Comparison of ENCODE assay signal across 21 cellular contexts in the genomic region with DNA sequence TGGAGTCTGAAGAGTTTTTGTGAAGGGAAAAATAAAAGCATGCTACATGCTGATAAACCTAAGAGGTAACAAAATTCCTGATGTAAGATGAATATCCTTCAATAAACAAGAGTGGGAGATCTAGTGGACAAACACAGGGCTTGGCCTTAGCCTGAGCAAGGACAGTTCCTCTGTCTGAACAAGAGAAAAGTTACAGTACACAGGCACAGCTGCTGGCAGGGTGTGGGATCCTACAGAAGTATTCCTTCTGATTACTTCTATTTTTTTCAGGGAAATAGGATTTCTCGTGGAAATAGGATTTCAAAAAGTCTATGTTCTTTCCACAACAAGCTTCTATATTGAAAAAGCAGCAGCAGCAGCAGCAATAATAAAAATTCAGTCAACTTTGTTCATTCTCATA. TPM values are rescaled to one million over a fixed set of nuclear protein-coding genes. Genes with fewer than 3 reads are reported as not detected.
DNase-seq lines count a peak whose midpoint lies in the region; ATAC-seq, FAIRE-seq and TF ChIP-seq lines count a peak whose summit lies in the region.
"Had no signal": no experiment of that assay in that cellular context is flagged by ENCODE, and none has a peak within 500 bp of the region (broad histone marks: within the 10 kb centered on the region; RNA-seq: fewer than 3 reads in every experiment).

No MANE protein-coding gene starts in this region.

- no peaks in the 10 kb centered on the region for H4K20me1 ChIP-seq in GM23338 (replicated peaks; ENCODE audit: insufficient read depth)
- peaks cover 0 to 3% of the 10 kb centered on the region in 2 experiments for H4K20me1 ChIP-seq in H1 (replicated peaks in 1 of 2; ENCODE audit: control insufficient read depth in 1 of 2, insufficient read depth in 2 of 2, low read length in 2 of 2)
- H4K20me1 ChIP-seq in osteoblast (ENCODE audit: insufficient read depth, low read length): no peaks in the 10 kb centered on the region

- H3K9me3 Mint-ChIP-seq in GM23338: no peaks in the 10 kb centered on the region
- H3K9me3 Mint-ChIP-seq: CD14-positive monocyte had no signal

- no peaks in the 10 kb centered on the region for H3K9me3 ChIP-seq in SK-N-MC (ENCODE audit: low read depth, low read length)
- no peaks in the 10 kb centered on the region for H3K9me3 ChIP-seq in H1 (ENCODE audit: insufficient read depth in 2 of 2, low read depth in 1 of 2, low read length in 1 of 2)
- no peaks in the 10 kb centered on the region for H3K9me3 ChIP-seq in osteoblast (ENCODE audit: low read depth, low read length)
- H3K9me3 ChIP-seq in ovary: no peaks in the 10 kb centered on the region
- H3K9me3 ChIP-seq: A549, Caco-2 had no signal

- H3K27ac ChIP-seq in GM23338 (ENCODE audit: low read depth) (no peak overlapping the region), SK-N-MC (peak overlapping the region; percentile 79; the same call in 1 of the 2 replicates), H1 (ENCODE audit: low read depth, low read length) (no peak overlapping the region), osteoblast (ENCODE audit: low read depth, low read length) (peak overlapping the region; percentile 6), ovary (no peak overlapping the region)
- H3K27ac ChIP-seq: A549 had no signal

- H3K18ac ChIP-seq in H1 (ENCODE audit: extremely low read depth, low read length): no peak overlapping the region

- no peak for TF ChIP-seq RAD21 in H1 (IDR thresholded peaks at IDR 0.05 in 1 of 2, conservative IDR thresholded peaks at IDR 0.05 in 1 of 2; ENCODE audit: low read depth in 2 of 2, low read length in 2 of 2)

- DNase-seq in GM23338 (ENCODE audit: low spot score) (no peak), SK-N-MC (ENCODE audit: low read depth, low spot score) (no peak), H1 (ENCODE audit: low read depth in 1 of 2, low spot score in 2 of 2) (no peak), osteoblast (ENCODE audit: insufficient read length, low spot score, missing footprints) (no peak), Ammon's horn (ENCODE audit: low spot score) (no peak), H4 (ENCODE audit: low spot score) (no peak), ovary (no peak)
- DNase-seq: Caco-2, EL, NCI-H1048, NCI-H146, NCI-H2081, NCI-H510A treated with DMSO at 0.1 percent for 48 hours, NCI-H82 had no signal

- H3K36me3 Mint-ChIP-seq in GM23338 (ENCODE audit: low read depth): peaks cover 12% of the 10 kb centered on the region; the same call in 2 of the 3 replicates

- H2BK12ac ChIP-seq in H1 (ENCODE audit: low read depth, low read length): no peak overlapping the region

- TF ChIP-seq POLR2A in H1 (IDR thresholded peaks at IDR 0.05; ENCODE audit: control extremely low read depth in 1 of 2, low read depth in 2 of 2, low read length in 2 of 2): no peak
- no peak for TF ChIP-seq POLR2A in ovary (IDR thresholded peaks at IDR 0.05)

- H3K4me3 ChIP-seq in GM23338 (no peak overlapping the region), SK-N-MC (no peak overlapping the region), H1 (ENCODE audit: extremely low read depth in 1 of 4, insufficient read depth in 2 of 4, low read depth in 3 of 4, low read length in 4 of 4) (no peak overlapping the region), osteoblast (ENCODE audit: insufficient read depth, low read length) (no peak overlapping the region), ovary (no peak overlapping the region)
- H3K4me3 ChIP-seq: A549 had no signal

- no peak overlapping the region for H2BK5ac ChIP-seq in H1 (ENCODE audit: low read depth, low read length)

- H3K27ac Mint-ChIP-seq in GM23338: peak overlapping the region; percentile 2; the same call in 1 of the 2 replicates
- H3K27ac Mint-ChIP-seq: CD14-positive monocyte had no signal

- H3K9ac ChIP-seq in SK-N-MC (ENCODE audit: insufficient read length) (no peak overlapping the region), H1 (replicated peaks in 1 of 4; ENCODE audit: extremely low read depth in 1 of 4, low read depth in 3 of 4, low read length in 3 of 4) (no peak overlapping the region)

- no peak overlapping the region for H4K91ac ChIP-seq in H1 (replicated peaks; ENCODE audit: insufficient read length, low read length)

- peaks cover 16% of the 10 kb centered on the region; the same call in 2 of the 3 replicates for H3K4me1 Mint-ChIP-seq in GM23338
- H3K4me1 Mint-ChIP-seq: CD14-positive monocyte had no signal

- H3K9me2 ChIP-seq in GM23338 (ENCODE audit: insufficient read depth): no peaks in the 10 kb centered on the region

- H3K4me2 ChIP-seq in GM23338 (no peak overlapping the region), H1 (ENCODE audit: insufficient read depth in 1 of 2, low read depth in 2 of 2, low read length in 2 of 2) (no peak overlapping the region), osteoblast (ENCODE audit: insufficient read depth, low read length) (no peak overlapping the region)
- H3K4me2 ChIP-seq: A549 had no signal

- no peak overlapping the region for H2BK120ac ChIP-seq in H1 (replicated peaks; ENCODE audit: low read depth, low read length)

- H2BK20ac ChIP-seq in H1 (ENCODE audit: low read length): no peak overlapping the region

- CTCF ChIA-PET in H1 (lab: Charles Lee; ENCODE audit: partially characterized antibody): interaction anchor here (0.7 to 3.9 kb wide), 5 partner anchors 20 to 1518 kb away, joined by 4 to 18 read pairs (median 5); no protein-coding TSS in a partner anchor

- H3F3A ChIP-seq in GM23338 (replicated peaks; ENCODE audit: low read depth): no peaks in the 10 kb centered on the region

- peak; percentile 7 for FAIRE-seq in H1 (lab: Jason Lieb, UNC)
- FAIRE-seq: GM19239, HepG2 had no signal

- no peak overlapping the region for H2AK5ac ChIP-seq in H1 (ENCODE audit: low read depth, low read length)

- H3K14ac ChIP-seq in H1 (ENCODE audit: insufficient read length): no peak overlapping the region

- peaks cover 4% of the 10 kb centered on the region; the same call in 1 of the 2 replicates for H3K36me3 ChIP-seq in GM23338 (ENCODE audit: insufficient read depth)
- peaks cover 22% of the 10 kb centered on the region for H3K36me3 ChIP-seq in SK-N-MC (ENCODE audit: insufficient read depth, low read length)
- peaks cover 0 to 3% (median 0%) of the 10 kb centered on the region in 4 experiments; a peak in 3 of 8 replicates for H3K36me3 ChIP-seq in H1 (ENCODE audit: control insufficient read depth in 2 of 4, insufficient read depth in 4 of 4, low read length in 3 of 4)
- H3K36me3 ChIP-seq in osteoblast (ENCODE audit: insufficient read depth, low read length): peaks cover 28% of the 10 kb centered on the region
- H3K36me3 ChIP-seq in ovary: no peaks in the 10 kb centered on the region

- H3K4ac ChIP-seq in H1 (replicated peaks; ENCODE audit: insufficient read length, low read depth, low read length): no peak overlapping the region

- H2AFZ ChIP-seq in GM23338 (no peak overlapping the region), H1 (ENCODE audit: low read length) (no peak overlapping the region), osteoblast (ENCODE audit: low read length) (no peak overlapping the region)

- peaks cover 1% of the 10 kb centered on the region; the same call in 1 of the 2 replicates for H3K23me2 ChIP-seq in H1 (ENCODE audit: low read depth, low read length)

- no peak overlapping the region for H4K5ac ChIP-seq in H1 (ENCODE audit: insufficient read length, low read depth, low read length)

- no peak overlapping the region for H3K23ac ChIP-seq in H1 (ENCODE audit: insufficient read length)

- WGBS in H1 (ENCODE audit: extremely low coverage in 1 of 2, insufficient coverage in 1 of 2, insufficient read length in 1 of 2, insufficient replicate concordance in 2 of 2, low coverage in 1 of 2, low lambda C conversion rate in 2 of 2, missing lambda C conversion rate in 1 of 2), 2 experiments: 92% methylated on average over 1 of the region's 1 CpG; no CpG with 5 or more reads in 1 of the 2 experiments
- WGBS in ovary, 3 donors: 35 to 80% (median 45%) methylated on average over 1 of the region's 1 CpG

- POLR2A ChIA-PET in H1 (lab: Charles Lee; ENCODE audit: partially characterized antibody): interaction anchor here (0.6 kb wide), 1 partner anchor 255 kb away, joined by 3 read pairs; no protein-coding TSS in a partner anchor

- no peaks in the 10 kb centered on the region for H3K79me2 ChIP-seq in GM23338 (replicated peaks; ENCODE audit: insufficient read depth)
- H3K79me2 ChIP-seq in H1 (ENCODE audit: control insufficient read depth in 1 of 2, insufficient read depth in 2 of 2, low read length in 2 of 2): no peaks in the 10 kb centered on the region
- peaks cover 7% of the 10 kb centered on the region for H3K79me2 ChIP-seq in osteoblast (ENCODE audit: insufficient read depth, low read length)

- no peak for ATAC-seq in GM23338
- no peak for ATAC-seq in GM18520 (IDR thresholded peaks at IDR 0.05; ENCODE audit: unreplicated experiment)
- ATAC-seq: A549, HepG2, Panc1, Right ventricle myocardium inferior had no signal

- no peak overlapping the region for H2BK15ac ChIP-seq in H1 (ENCODE audit: low read length)

- no peaks in the 10 kb centered on the region for H3K27me3 Mint-ChIP-seq in GM23338 (ENCODE audit: insufficient read depth, low read depth, poor library complexity)

- H3K79me1 ChIP-seq in H1 (ENCODE audit: low read depth, low read length): no peaks in the 10 kb centered on the region

- no peak overlapping the region for H4K8ac ChIP-seq in H1 (ENCODE audit: extremely low read depth, insufficient read depth, low read length)

- H3K56ac ChIP-seq in H1 (replicated peaks; ENCODE audit: insufficient read length, low read depth, low read length): no peak overlapping the region

- TF ChIP-seq CTCF in GM23338 (conservative IDR thresholded peaks at IDR 0.05; ENCODE audit: low read depth in 2 of 2) (no peak), H1 (IDR thresholded peaks at IDR 0.05; ENCODE audit: control extremely low read depth in 1 of 3, insufficient read depth in 1 of 3, low read depth in 1 of 3, low read length in 3 of 3) (no peak), osteoblast (IDR thresholded peaks at IDR 0.05; ENCODE audit: extremely low read depth, low read depth, low read length) (no peak), ovary (IDR thresholded peaks at IDR 0.05) (no peak)

- intact Hi-C loops in ovary (cut with DNase I): no loop called here

- H3K27me3 ChIP-seq in GM23338 (ENCODE audit: insufficient read depth): no peaks in the 10 kb centered on the region
- H3K27me3 ChIP-seq in H1 (replicated peaks in 1 of 4; ENCODE audit: control insufficient read depth in 3 of 4, extremely low read depth in 1 of 4, insufficient read depth in 3 of 4, low read length in 3 of 4): no peaks in the 10 kb centered on the region
- H3K27me3 ChIP-seq in osteoblast (ENCODE audit: insufficient read depth, low read length): no peaks in the 10 kb centered on the region
- H3K27me3 ChIP-seq in ovary: no peaks in the 10 kb centered on the region

- H3K4me1 ChIP-seq in GM23338 (ENCODE audit: insufficient read depth): peaks cover 7% of the 10 kb centered on the region; the same call in 1 of the 2 replicates
- H3K4me1 ChIP-seq in H1 (replicated peaks in 1 of 4; ENCODE audit: control insufficient read depth in 3 of 4, insufficient read depth in 4 of 4, low read length in 3 of 4): no peaks in the 10 kb centered on the region
- peaks cover 9% of the 10 kb centered on the region for H3K4me1 ChIP-seq in osteoblast (ENCODE audit: insufficient read depth, low read length)
- no peaks in the 10 kb centered on the region for H3K4me1 ChIP-seq in ovary (ENCODE audit: insufficient read depth)
- H3K4me1 ChIP-seq: A549, Caco-2 had no signal

- H3K4me3 Mint-ChIP-seq in GM23338: no peak overlapping the region
- H3K4me3 Mint-ChIP-seq: CD14-positive monocyte had no signal

- TF ChIP-seq EP300 in H1 (IDR thresholded peaks at IDR 0.05; ENCODE audit: borderline replicate concordance in 1 of 2, low read depth in 2 of 2, low read length in 2 of 2): no peak
- TF ChIP-seq EP300 in ovary (IDR thresholded peaks at IDR 0.05): no peak

RNA-seq across cellular contexts. Expression of a gene that starts 54.1 kb away (rescaled TPM):
- total RNA-seq in GM23338 (2014; rRNA removed; shearing (Covaris generic)): 30.7 and 38.9 TPM in 2 replicates
- polyA plus RNA-seq in GM23338 (2016; fragmentation: Nextera tagmentation; extraction: Ambion mirVana) (24.6 and 24.8 TPM in 2 replicates), H1 (2011; rRNA removed) (16.4 and 19.6 TPM in 2 replicates), ovary (10 to 100 TPM; 25.8 to 33.9 TPM)
- 34.1 and 34.8 TPM in 2 replicates for total RNA-seq in H1 (2021; fragmentation: NEBNext Ultra II Directional; extraction: Animal tissue kit (Norgen Biotek cat#: 25700))
- 17.7 TPM for polyA plus RNA-seq in H1 (2011; cell fraction: cytosol; rRNA removed)
- polyA plus RNA-seq in H1 (2011; cell fraction: nucleus; rRNA removed): 25.9 TPM
- polyA plus RNA-seq in H1 (2012, experiment 1 of 2): 25.7 to 28.6 TPM (median 27.5 TPM) in 4 replicates
- polyA plus RNA-seq in H1 (2012, experiment 2 of 2): 2.4 TPM
- 25.4 TPM for polyA plus RNA-seq in H1 (2013, experiment 1 of 2)
- polyA plus RNA-seq in H1 (2013, experiment 2 of 2): 23.0 TPM
- 70.8 and 84.9 TPM in 2 replicates for polyA minus RNA-seq in H1 (2011; rRNA and poly(A)+ RNA removed)
- 22.2 TPM for polyA minus RNA-seq in H1 (2011; cell fraction: cytosol; rRNA and poly(A)+ RNA removed)
- 56.0 TPM for polyA minus RNA-seq in H1 (2011; cell fraction: nucleus; rRNA and poly(A)+ RNA removed)
- total RNA-seq in osteoblast (98.1 and 102 TPM in 2 replicates), ovary (10 to 100 TPM; 34.5 to 48.9 (median 46.1) TPM)
- total RNA-seq in H4 (2014; rRNA removed; shearing (Covaris generic)): 16.2 and 18.2 TPM in 2 replicates

Comparison
In these comparisons a context has a peak if more than half of its experiments do, and no peak if none do; other contexts are left out.
1. H3K27ac ChIP-seq: peak in SK-N-MC (single experiment) and osteoblast (single experiment); none in GM23338 (single experiment), H1 (single experiment) and ovary (0 of 2).